ENCODE assay signal across 8 cellular contexts in genomic region chr19:55674459-55674840, GRCh38. TPM values are rescaled to one million over a fixed set of nuclear protein-coding genes. Genes with fewer than 3 reads are reported as not detected.
A peak's percentile ranks its signal among the peaks of the same experiment; 100 is the strongest.
DNase-seq lines count a peak whose midpoint lies in the region; ATAC-seq, FAIRE-seq and TF ChIP-seq lines count a peak whose summit lies in the region.

No MANE protein-coding gene starts in this region.

- H3K27ac ChIP-seq in small intestine (ENCODE audit: low read depth in 1 of 2, low read length in 1 of 2), result peak overlapping the region; percentile 67 to 92

- CTCF ChIA-PET in activated CD4-positive, alpha-beta memory T cell treated with anti-CD3 and anti-CD28 coated beads, Interleukin-2, amount 10 ng/mL, durations not matched to agents 7 days and 5 days (lab: Charles Lee), result interaction anchor here (1.2 kb wide), 1 partner anchor 20 kb away, joined by 3 read pairs; no protein-coding TSS in a partner anchor

- H3K36me3 ChIP-seq in small intestine (ENCODE audit: control insufficient read depth in 2 of 2, insufficient read depth in 2 of 2, low read length in 2 of 2), result peaks cover 17 to 20% of the 10 kb centered on the region in 2 donors

- H3K27ac Mint-ChIP-seq in activated CD4-positive, alpha-beta memory T cell treated with anti-CD3 and anti-CD28 coated beads, Interleukin-2, amount 10 ng/mL, durations not matched to agents 7 days and 5 days, result peak overlapping the region; percentile 50

- no peak for DNase-seq in HFF-Myc (ENCODE audit: extremely low read depth, low read depth)
- no peak for DNase-seq in activated CD4-positive, alpha-beta memory T cell treated with anti-CD3 and anti-CD28 coated beads, Interleukin-2, amount 10 ng/mL, durations not matched to agents 7 days and 5 days
- no peak for DNase-seq in left ventricle myocardium superior
- no peak for DNase-seq in small intestine

- peaks cover 6 to 11% of the 10 kb centered on the region in 2 donors for H3K4me1 ChIP-seq in small intestine (ENCODE audit: control insufficient read depth in 2 of 2, insufficient read depth in 1 of 2, low read depth in 1 of 2, low read length in 1 of 2)

- TF ChIP-seq CTCF in HFF-Myc (IDR thresholded peaks at IDR 0.05; ENCODE audit: low read depth, low read length, missing control alignments), result no peak

- no peaks in the 10 kb centered on the region for H3K9me3 ChIP-seq in small intestine (ENCODE audit: control insufficient read depth, low read depth)

- intact Hi-C loops in left ventricle myocardium superior (cut with micrococcal nuclease), result no loop called here

- H3K27me3 ChIP-seq in small intestine (ENCODE audit: control insufficient read depth in 2 of 2, insufficient read depth in 2 of 2, low read length in 2 of 2), result no peaks in the 10 kb centered on the region

- peak; percentile 0 for ATAC-seq in left ventricle myocardium superior
- ATAC-seq in GM18519 (IDR thresholded peaks at IDR 0.05; ENCODE audit: low FRiP score, unreplicated experiment), result no peak
- ATAC-seq in HG03469 (IDR thresholded peaks at IDR 0.05; ENCODE audit: unreplicated experiment), result no peak
- no peak for ATAC-seq in HG02623 (IDR thresholded peaks at IDR 0.05; ENCODE audit: unreplicated experiment)
- no peak for ATAC-seq in HG02678 (IDR thresholded peaks at IDR 0.05; ENCODE audit: unreplicated experiment)

- POLR2A ChIA-PET in activated CD4-positive, alpha-beta memory T cell treated with anti-CD3 and anti-CD28 coated beads, Interleukin-2, amount 10 ng/mL, durations not matched to agents 7 days and 5 days (lab: Charles Lee), result interaction anchor here (0.6 kb wide), 1 partner anchor 20 kb away, joined by 3 read pairs; the partner anchor contains the start of gene U2AF2

- peak overlapping the region; percentile 66 for H3K4me3 Mint-ChIP-seq in activated CD4-positive, alpha-beta memory T cell treated with anti-CD3 and anti-CD28 coated beads, Interleukin-2, amount 10 ng/mL, durations not matched to agents 7 days and 5 days

- H3K27me3 Mint-ChIP-seq in activated CD4-positive, alpha-beta memory T cell treated with anti-CD3 and anti-CD28 coated beads, Interleukin-2, amount 10 ng/mL, durations not matched to agents 7 days and 5 days, result no peaks in the 10 kb centered on the region

- peaks cover 64% of the 10 kb centered on the region for H3K4me1 Mint-ChIP-seq in activated CD4-positive, alpha-beta memory T cell treated with anti-CD3 and anti-CD28 coated beads, Interleukin-2, amount 10 ng/mL, durations not matched to agents 7 days and 5 days

- H3K4me3 ChIP-seq in HFF-Myc (replicated peaks; ENCODE audit: low read depth, low read length) (peak overlapping the region; percentile 77), small intestine (ENCODE audit: low read depth in 1 of 2, low read length in 2 of 2) (peak overlapping the region; percentile 34 to 79)

- no peak for FAIRE-seq in small intestine (lab: Jason Lieb, UNC)

- H3K9me3 Mint-ChIP-seq in activated CD4-positive, alpha-beta memory T cell treated with anti-CD3 and anti-CD28 coated beads, Interleukin-2, amount 10 ng/mL, durations not matched to agents 7 days and 5 days, result no peaks in the 10 kb centered on the region

- H3K36me3 Mint-ChIP-seq in activated CD4-positive, alpha-beta memory T cell treated with anti-CD3 and anti-CD28 coated beads, Interleukin-2, amount 10 ng/mL, durations not matched to agents 7 days and 5 days (ENCODE audit: low read depth), result peaks cover 66% of the 10 kb centered on the region

- 22 to 28% (median 26%) methylated on average over 16 to 17 of the region's 17 CpGs for WGBS in small intestine, 3 donors

RNA-seq across cellular contexts. Expression of gene EPN1, which starts 0.6 kb away (rescaled TPM):
- total RNA-seq in activated CD4-positive, alpha-beta memory T cell treated with anti-CD3 and anti-CD28 coated beads, Interleukin-2, amount 10 ng/mL, durations not matched to agents 7 days and 5 days, result 10 to 100 TPM; 63.9 to 64.5 TPM
- 250 TPM for total RNA-seq in left ventricle myocardium superior
- polyA plus RNA-seq in small intestine, result 100 to 1,000 TPM; 161 to 193 (median 175) TPM

RNA-seq across cellular contexts. Expression of gene U2AF2, which starts 19.6 kb away (rescaled TPM):
- 100 to 1,000 TPM; 204 to 213 TPM for total RNA-seq in activated CD4-positive, alpha-beta memory T cell treated with anti-CD3 and anti-CD28 coated beads, Interleukin-2, amount 10 ng/mL, durations not matched to agents 7 days and 5 days
- 79.9 TPM for total RNA-seq in left ventricle myocardium superior
- polyA plus RNA-seq in small intestine, result 100 to 1,000 TPM in 1 of 3 donors, 10 to 100 TPM in 2; 74.0 to 142 (median 89.2) TPM

RNA-seq across cellular contexts. Expression of gene CCDC106, which starts 26.4 kb away (rescaled TPM):
- total RNA-seq in activated CD4-positive, alpha-beta memory T cell treated with anti-CD3 and anti-CD28 coated beads, Interleukin-2, amount 10 ng/mL, durations not matched to agents 7 days and 5 days, result 1 to 10 TPM; 3.7 to 3.8 TPM
- 16.8 TPM for total RNA-seq in left ventricle myocardium superior
- polyA plus RNA-seq in small intestine, result 1 to 10 TPM; 2.5 to 6.5 (median 4.6) TPM

RNA-seq across cellular contexts. Expression of gene ZNF581, which starts 31.0 kb away (rescaled TPM):
- 10 to 100 TPM; 26.6 to 30.1 TPM for total RNA-seq in activated CD4-positive, alpha-beta memory T cell treated with anti-CD3 and anti-CD28 coated beads, Interleukin-2, amount 10 ng/mL, durations not matched to agents 7 days and 5 days
- total RNA-seq in left ventricle myocardium superior, result 9.4 TPM
- polyA plus RNA-seq in small intestine, result 10 to 100 TPM; 15.9 to 29.2 (median 17.7) TPM

RNA-seq across cellular contexts. Expression of gene ZNF580, which starts 33.6 kb away (rescaled TPM):
- 10 to 100 TPM; 35.7 to 39.7 TPM for total RNA-seq in activated CD4-positive, alpha-beta memory T cell treated with anti-CD3 and anti-CD28 coated beads, Interleukin-2, amount 10 ng/mL, durations not matched to agents 7 days and 5 days
- 12.3 TPM for total RNA-seq in left ventricle myocardium superior
- 10 to 100 TPM in 2 of 3 donors, 1 to 10 TPM in 1; 8.3 to 16.8 (median 16.3) TPM for polyA plus RNA-seq in small intestine
